ENCODE assay signal across 13 cellular contexts in the genomic region with DNA sequence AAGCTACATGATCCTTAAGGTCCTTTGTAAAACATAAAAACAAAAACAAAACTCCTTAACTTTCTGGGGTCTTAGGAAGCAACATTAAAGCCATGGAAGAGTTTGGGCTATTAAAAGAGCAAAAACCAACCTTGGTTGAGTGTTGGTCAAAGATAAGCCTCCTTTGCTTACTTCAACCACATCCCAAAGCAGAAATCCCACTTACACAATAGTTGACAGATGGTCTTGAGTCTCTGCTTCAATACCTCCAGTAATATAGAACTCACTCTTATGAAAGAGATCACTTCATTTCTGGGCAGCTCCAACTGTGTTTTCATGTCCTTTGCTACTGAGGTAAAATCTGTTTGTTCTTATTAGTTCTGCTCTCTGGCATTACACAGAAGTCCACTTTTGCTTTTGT.
DNase-seq lines count a peak whose midpoint lies in the region; ATAC-seq and TF ChIP-seq lines count a peak whose summit lies in the region.
"Had no signal": no experiment of that assay in that cellular context is flagged by ENCODE, and none has a peak within 500 bp of the region (broad histone marks: within the 10 kb centered on the region; RNA-seq: fewer than 3 reads in every experiment).

No MANE protein-coding gene starts in this region.

- peaks cover 0 to 3% of the 10 kb centered on the region in 2 donors for H3K4me1 Mint-ChIP-seq in natural killer cell treated with Interleukin-12 subunit alpha and Interleukin-12 subunit beta and Interleukin-15 and Interleukin-18, amount 100 ng/mL, for 72 hours (ENCODE audit: low read depth in 2 of 2)
- H3K4me1 Mint-ChIP-seq: CD8-positive, alpha-beta memory T cell; GM23338 had no signal

- no peaks in the 10 kb centered on the region for H3K27me3 ChIP-seq in BE2C
- H3K27me3 ChIP-seq: BLaER1 had no signal

- H3K9me3 ChIP-seq in BE2C = no peaks in the 10 kb centered on the region
- H3K9me3 ChIP-seq: BLaER1, Caco-2 had no signal

- no peak for TF ChIP-seq CTCF in BE2C (IDR thresholded peaks at IDR 0.05; ENCODE audit: low read depth, low read length)

- H3K4me3 ChIP-seq in BE2C (ENCODE audit: low read depth, low read length) = no peak overlapping the region
- H3K4me3 ChIP-seq: BLaER1, GM23338 had no signal

- H3K4me1 ChIP-seq in BE2C = no peaks in the 10 kb centered on the region
- H3K4me1 ChIP-seq: BLaER1 had no signal

- H3K27me3 Mint-ChIP-seq in natural killer cell treated with Interleukin-12 subunit alpha and Interleukin-12 subunit beta and Interleukin-15 and Interleukin-18, amount 100 ng/mL, for 72 hours = no peaks in the 10 kb centered on the region

- peak; percentile 35 for DNase-seq in DMS 273 (lab: John Stamatoyannopoulos, UW; ENCODE audit: unreplicated experiment)
- no peak for DNase-seq in DMS 273 treated with DMSO at 0.1 percent for 48 hours (lab: John Stamatoyannopoulos, UW)
- peak; percentile 56 for DNase-seq in OCI-M1 (lab: John Stamatoyannopoulos, UW)
- peak; percentile 88 for DNase-seq in amniotic epithelial cell (ENCODE audit: low read depth)
- DNase-seq in BE2C = no peak
- no peak for DNase-seq in stimulated activated CD4-positive, alpha-beta T cell treated with anti-CD3 and anti-CD28 coated beads, Interleukin-1b, Interleukin-23, amount 100 ng/mL, for 48 hours
- no peak for DNase-seq in natural killer cell treated with Interleukin-12 subunit alpha and Interleukin-12 subunit beta and Interleukin-15 and Interleukin-18, amount 100 ng/mL, for 72 hours (ENCODE audit: low spot score)
- DNase-seq: Caco-2; CD8-positive, alpha-beta memory T cell; DMS79; H7 had no signal

- H3K36me3 ChIP-seq in BE2C = no peaks in the 10 kb centered on the region
- H3K36me3 ChIP-seq: BLaER1 had no signal

- H3K27ac Mint-ChIP-seq in natural killer cell treated with Interleukin-12 subunit alpha and Interleukin-12 subunit beta and Interleukin-15 and Interleukin-18, amount 100 ng/mL, for 72 hours = no peak overlapping the region
- H3K27ac Mint-ChIP-seq: CD8-positive, alpha-beta memory T cell; GM23338 had no signal

- H3K9me3 Mint-ChIP-seq in natural killer cell treated with Interleukin-12 subunit alpha and Interleukin-12 subunit beta and Interleukin-15 and Interleukin-18, amount 100 ng/mL, for 72 hours = peaks cover 7% of the 10 kb centered on the region

- no peak for ATAC-seq in natural killer cell treated with Interleukin-12 subunit alpha and Interleukin-12 subunit beta and Interleukin-15 and Interleukin-18, amount 100 ng/mL, for 72 hours
- ATAC-seq: GM23338 had no signal

- peaks cover 6% of the 10 kb centered on the region for H3K36me3 Mint-ChIP-seq in natural killer cell treated with Interleukin-12 subunit alpha and Interleukin-12 subunit beta and Interleukin-15 and Interleukin-18, amount 100 ng/mL, for 72 hours

- H3K4me3 Mint-ChIP-seq in natural killer cell treated with Interleukin-12 subunit alpha and Interleukin-12 subunit beta and Interleukin-15 and Interleukin-18, amount 100 ng/mL, for 72 hours = no peak overlapping the region
- H3K4me3 Mint-ChIP-seq: CD8-positive, alpha-beta memory T cell; GM23338 had no signal

Comparison
In these comparisons a context has a peak if more than half of its experiments do, and no peak if none do; other contexts are left out.
1. DNase-seq: peak in DMS 273 (single experiment), OCI-M1 (single experiment) and amniotic epithelial cell (single experiment); none in DMS 273 treated with DMSO at 0.1 percent for 48 hours (single experiment), BE2C (single experiment), stimulated activated CD4-positive, alpha-beta T cell treated with anti-CD3 and anti-CD28 coated beads, Interleukin-1b, Interleukin-23, amount 100 ng/mL, for 48 hours (single experiment) and natural killer cell treated with Interleukin-12 subunit alpha and Interleukin-12 subunit beta and Interleukin-15 and Interleukin-18, amount 100 ng/mL, for 72 hours (single experiment).